In genomic region chr2:142165790-142166189, GRCh38 we compare ENCODE assay signal across 8 cellular contexts.
DNase-seq lines count a peak whose midpoint lies in the region; ATAC-seq lines count a peak whose summit lies in the region.

No MANE protein-coding gene starts in this region.

- in situ Hi-C loops in ACHN (cut with HindIII; ENCODE audit: low pct_ligation_motif_present, low pct_unique_long_range_greater_than_20kb, low sequenced_read_pairs), result no loop called here

- H3K36me3 Mint-ChIP-seq in stimulated activated naive B cell treated with anti-CD40 and anti-IgM and Interleukin-4, amounts not matched to agents 10 μg/mL and 1 μg/mL and 100 μg/mL, for 72 hours, result no peaks in the 10 kb centered on the region

- peak; percentile 71 for DNase-seq in ACHN
- DNase-seq in NCI-H524 (lab: John Stamatoyannopoulos, UW), result peak; percentile 51 to 67
- DNase-seq in ecto neural progenitor cell (ENCODE audit: low spot score), result peak; percentile 47
- peak; percentile 79 for DNase-seq in stimulated activated naive B cell treated with anti-CD40 and anti-IgM and Interleukin-4, amounts not matched to agents 10 μg/mL and 1 μg/mL and 100 μg/mL, for 72 hours
- no peak for DNase-seq in activated T-cell treated with anti-CD3 and anti-CD28 coated beads, Interleukin-2, amount 50 U/mL, for 48 hours
- DNase-seq in stimulated activated naive CD4-positive, alpha-beta T cell (lab: John Stamatoyannopoulos, UW), result no peak

- H3K4me3 Mint-ChIP-seq in stimulated activated naive B cell treated with anti-CD40 and anti-IgM and Interleukin-4, amounts not matched to agents 10 μg/mL and 1 μg/mL and 100 μg/mL, for 72 hours, result peak overlapping the region in 1 of 2 donors; percentile 8

- peak; percentile 99 for ATAC-seq in GM18907 (IDR thresholded peaks at IDR 0.05; ENCODE audit: unreplicated experiment)
- ATAC-seq in HG03039 (IDR thresholded peaks at IDR 0.05; ENCODE audit: unreplicated experiment), result peak; percentile 96
- ATAC-seq in stimulated activated naive B cell treated with anti-CD40 and anti-IgM and Interleukin-4, amounts not matched to agents 10 μg/mL and 1 μg/mL and 100 μg/mL, for 72 hours (replicated peaks), result peak; percentile 99 to 100

- H3K27me3 Mint-ChIP-seq in stimulated activated naive B cell treated with anti-CD40 and anti-IgM and Interleukin-4, amounts not matched to agents 10 μg/mL and 1 μg/mL and 100 μg/mL, for 72 hours, result no peaks in the 10 kb centered on the region

- peaks cover 7 to 11% of the 10 kb centered on the region in 2 donors for H3K4me1 Mint-ChIP-seq in stimulated activated naive B cell treated with anti-CD40 and anti-IgM and Interleukin-4, amounts not matched to agents 10 μg/mL and 1 μg/mL and 100 μg/mL, for 72 hours

- H3K27ac Mint-ChIP-seq in stimulated activated naive B cell treated with anti-CD40 and anti-IgM and Interleukin-4, amounts not matched to agents 10 μg/mL and 1 μg/mL and 100 μg/mL, for 72 hours, result peak overlapping the region; percentile 47

- peaks cover 3% of the 10 kb centered on the region in 2 donors for H3K9me3 Mint-ChIP-seq in stimulated activated naive B cell treated with anti-CD40 and anti-IgM and Interleukin-4, amounts not matched to agents 10 μg/mL and 1 μg/mL and 100 μg/mL, for 72 hours

Comparison
In these comparisons a context has a peak if more than half of its experiments do, and no peak if none do; other contexts are left out.
1. DNase-seq: peak in ACHN (single experiment), NCI-H524 (2 of 2), ecto neural progenitor cell (single experiment) and stimulated activated naive B cell treated with anti-CD40 and anti-IgM and Interleukin-4, amounts not matched to agents 10 μg/mL and 1 μg/mL and 100 μg/mL, for 72 hours (single experiment); none in activated T-cell treated with anti-CD3 and anti-CD28 coated beads, Interleukin-2, amount 50 U/mL, for 48 hours (0 of 2) and stimulated activated naive CD4-positive, alpha-beta T cell (0 of 6).
2. Peak in every context shown above with its lines, with median percentiles within 50 percentile points of each other: ATAC-seq.